ENCODE assay signal across 9 cellular contexts in genomic region chr16:24568392-24568791, GRCh38. TPM values are rescaled to one million over a fixed set of nuclear protein-coding genes. Genes with fewer than 3 reads are reported as not detected.
A peak's percentile ranks its signal among the peaks of the same experiment; 100 is the strongest.
DNase-seq lines count a peak whose midpoint lies in the region; ATAC-seq and TF ChIP-seq lines count a peak whose summit lies in the region.
"Had no signal": no experiment of that assay in that cellular context is flagged by ENCODE, and none has a peak within 500 bp of the region (broad histone marks: within the 10 kb centered on the region; RNA-seq: fewer than 3 reads in every experiment).

No MANE protein-coding gene starts in this region.

- H3K4me1 Mint-ChIP-seq in activated T-cell treated with anti-CD3 and anti-CD28 coated beads, Interleukin-2, amount 50 U/mL, for 4 hours (ENCODE audit: low read depth): peaks cover 3% of the 10 kb centered on the region

- H3K27me3 ChIP-seq in left ventricle myocardium inferior (ENCODE audit: low read depth) (no peaks in the 10 kb centered on the region), right atrium auricular region (no peaks in the 10 kb centered on the region)

- no peaks in the 10 kb centered on the region for H3K4me1 ChIP-seq in left ventricle myocardium inferior
- H3K4me1 ChIP-seq in right atrium auricular region: no peaks in the 10 kb centered on the region

- no peaks in the 10 kb centered on the region for H3K27me3 Mint-ChIP-seq in activated T-cell treated with anti-CD3 and anti-CD28 coated beads, Interleukin-2, amount 50 U/mL, for 4 hours (ENCODE audit: low read depth)

- no peak overlapping the region for H3K4me3 ChIP-seq in left ventricle myocardium inferior
- H3K4me3 ChIP-seq in right atrium auricular region: no peak overlapping the region
- no peak overlapping the region for H3K4me3 ChIP-seq in fibroblast of the aortic adventitia (ENCODE audit: low read depth, low read length)

- H3K27ac ChIP-seq in left ventricle myocardium inferior (replicated peaks) (no peak overlapping the region), right atrium auricular region (no peak overlapping the region)
- H3K27ac ChIP-seq: epithelial cell of prostate had no signal

- H3K36me3 ChIP-seq in left ventricle myocardium inferior (peaks cover 92% of the 10 kb centered on the region), right atrium auricular region (peaks cover 93% of the 10 kb centered on the region)

- H3K9me3 Mint-ChIP-seq in activated T-cell treated with anti-CD3 and anti-CD28 coated beads, Interleukin-2, amount 50 U/mL, for 4 hours: peaks cover 39% of the 10 kb centered on the region

- peaks cover 58% of the 10 kb centered on the region for H3K36me3 Mint-ChIP-seq in activated T-cell treated with anti-CD3 and anti-CD28 coated beads, Interleukin-2, amount 50 U/mL, for 4 hours (ENCODE audit: insufficient read depth)

- no peak for DNase-seq in left ventricle myocardium inferior
- DNase-seq in right atrium auricular region (ENCODE audit: low spot score): no peak
- peak; percentile 20 for DNase-seq in SK-MEL-5 (ENCODE audit: low read depth, low spot score)
- DNase-seq in fibroblast of the aortic adventitia (ENCODE audit: low read depth): peak; percentile 46
- no peak for DNase-seq in activated T-cell treated with anti-CD3 and anti-CD28 coated beads, Interleukin-2, amount 50 U/mL, for 4 hours
- no peak for DNase-seq in occipital lobe (lab: John Stamatoyannopoulos, UW)
- DNase-seq in activated effector memory CD4-positive, alpha-beta T cell treated with anti-CD3 and anti-CD28 coated beads, Interleukin-2, amount 50 U/mL, for 16 hours: no peak

- in situ Hi-C loops in SK-MEL-5 (cut with HindIII; ENCODE audit: low pct_unique_long_range_greater_than_20kb, low sequenced_read_pairs): no loop called here

- H3K9me3 ChIP-seq in left ventricle myocardium inferior (replicated peaks) (no peaks in the 10 kb centered on the region), right atrium auricular region (no peaks in the 10 kb centered on the region)

- ATAC-seq in HG02973 (IDR thresholded peaks at IDR 0.05; ENCODE audit: unreplicated experiment): no peak
- no peak for ATAC-seq in activated T-cell treated with anti-CD3 and anti-CD28 coated beads, Interleukin-2, amount 50 U/mL, for 4 hours

- H3K4me3 Mint-ChIP-seq in activated T-cell treated with anti-CD3 and anti-CD28 coated beads, Interleukin-2, amount 50 U/mL, for 4 hours: no peak overlapping the region

- intact Hi-C loops in left ventricle myocardium inferior (cut with micrococcal nuclease): loop anchor here (10.0 kb wide), 1 partner anchor 236 kb away; no protein-coding TSS in a partner anchor

- TF ChIP-seq CTCF in left ventricle myocardium inferior (IDR thresholded peaks at IDR 0.05; ENCODE audit: borderline replicate concordance) (peak; percentile 33), right atrium auricular region (IDR thresholded peaks at IDR 0.05) (peak in 1 of 2 donors; percentile 40), fibroblast of the aortic adventitia (IDR thresholded peaks at IDR 0.05; ENCODE audit: insufficient read depth, low read length) (peak; percentile 32)

RNA-seq across cellular contexts. Expression of gene RBBP6, which starts 29.0 kb away (rescaled TPM):
- total RNA-seq in left ventricle myocardium inferior (33.4 TPM), right atrium auricular region (10 to 100 TPM; 18.7 to 25.8 TPM), fibroblast of the aortic adventitia (ENCODE audit: low replicate concordance) (30.7 and 37.6 TPM in 2 replicates), occipital lobe (47.6 TPM)
- total RNA-seq in SK-MEL-5 (2014; rRNA removed; shearing (Covaris generic)): 14.2 and 15.5 TPM in 2 replicates
- 26.3 and 31.0 TPM in 2 replicates for polyA plus RNA-seq in SK-MEL-5 (2015; cell fraction: cytosol; rRNA removed)
- polyA plus RNA-seq in SK-MEL-5 (2015; cell fraction: nucleus; rRNA removed): 126 and 136 TPM in 2 replicates
- 10 to 100 TPM; 61.8 to 74.9 (median 73.9) TPM for total RNA-seq in activated T-cell treated with anti-CD3 and anti-CD28 coated beads, Interleukin-2, amount 50 U/mL, for 4 hours

Comparison
In these comparisons a context has a peak if more than half of its experiments do, and no peak if none do; other contexts are left out.
1. DNase-seq: peak in SK-MEL-5 (single experiment) and fibroblast of the aortic adventitia (single experiment); none in left ventricle myocardium inferior (single experiment), right atrium auricular region (single experiment), activated T-cell treated with anti-CD3 and anti-CD28 coated beads, Interleukin-2, amount 50 U/mL, for 4 hours (single experiment), occipital lobe (single experiment) and activated effector memory CD4-positive, alpha-beta T cell treated with anti-CD3 and anti-CD28 coated beads, Interleukin-2, amount 50 U/mL, for 16 hours (single experiment).